8 cellular contexts compared by ENCODE assay signal in genomic region chr7:106542550-106543220, GRCh38.
DNase-seq lines count a peak whose midpoint lies in the region; ATAC-seq, FAIRE-seq and TF ChIP-seq lines count a peak whose summit lies in the region.

No MANE protein-coding gene starts in this region.

- H3K4me1 ChIP-seq in KMS-11 (ENCODE audit: low read depth, poor library complexity, severe bottlenecking): peaks cover 27% of the 10 kb centered on the region

- peak; percentile 75 for DNase-seq in ELF-1 (ENCODE audit: low read depth, low spot score)
- peak; percentile 65 for DNase-seq in RCC 7860 (ENCODE audit: low spot score)
- DNase-seq in astrocyte of the cerebellum (ENCODE audit: low read depth): peak; percentile 74
- peak; percentile 95 for DNase-seq in iris pigment epithelial cell (ENCODE audit: low read depth)
- peak; percentile 50 for DNase-seq in stimulated activated CD4-positive, alpha-beta T cell treated with anti-CD3 and anti-CD28 coated beads, Interleukin-1b, Interleukin-23, amount 100 ng/mL, for 48 hours
- DNase-seq in cortex of kidney (lab: John Stamatoyannopoulos, UW): no peak

- FAIRE-seq in RCC 7860 (lab: Jason Lieb, UNC): peak; percentile 81

- no peaks in the 10 kb centered on the region for H4K20me1 ChIP-seq in KMS-11 (ENCODE audit: insufficient read depth)

- H3K9ac ChIP-seq in KMS-11: no peak overlapping the region

- in situ Hi-C loops in astrocyte of the cerebellum (cut with HindIII; ENCODE audit: low sequenced_read_pairs): no loop called here

- 0 out of 2 replicates have a peak overlapping the region, but pooled peaks have one; percentile 13 for H3K4me2 ChIP-seq in KMS-11

- H3K79me2 ChIP-seq in KMS-11 (ENCODE audit: insufficient read depth, low read depth): no peaks in the 10 kb centered on the region

- peak; percentile 89 for ATAC-seq in GM21529 (IDR thresholded peaks at IDR 0.05; ENCODE audit: unreplicated experiment)

- peak; percentile 91 for TF ChIP-seq CTCF in KMS-11 (conservative IDR thresholded peaks at IDR 0.05; ENCODE audit: low read depth, low read length)
- peak; percentile 72 for TF ChIP-seq CTCF in astrocyte of the cerebellum (IDR thresholded peaks at IDR 0.05; ENCODE audit: low read depth, low read length, missing control alignments)

- H3K27ac ChIP-seq in KMS-11: no peak overlapping the region

- H2AFZ ChIP-seq in KMS-11 (ENCODE audit: low read depth): 0 out of 2 replicates have a peak overlapping the region, but pooled peaks have one; percentile 1

- no peaks in the 10 kb centered on the region for H3K27me3 ChIP-seq in KMS-11 (ENCODE audit: insufficient read depth, low read depth)

- H3K4me3 ChIP-seq in KMS-11 (IDR thresholded peaks at IDR 0.05; ENCODE audit: insufficient read depth, low read depth, low read length) (no peak overlapping the region), astrocyte of the cerebellum (ENCODE audit: low read depth, low read length) (no peak overlapping the region)

- no peaks in the 10 kb centered on the region for H3K36me3 ChIP-seq in KMS-11 (ENCODE audit: insufficient read depth)
